Comparison of ENCODE assay signal across 8 cellular contexts in the genomic region with DNA sequence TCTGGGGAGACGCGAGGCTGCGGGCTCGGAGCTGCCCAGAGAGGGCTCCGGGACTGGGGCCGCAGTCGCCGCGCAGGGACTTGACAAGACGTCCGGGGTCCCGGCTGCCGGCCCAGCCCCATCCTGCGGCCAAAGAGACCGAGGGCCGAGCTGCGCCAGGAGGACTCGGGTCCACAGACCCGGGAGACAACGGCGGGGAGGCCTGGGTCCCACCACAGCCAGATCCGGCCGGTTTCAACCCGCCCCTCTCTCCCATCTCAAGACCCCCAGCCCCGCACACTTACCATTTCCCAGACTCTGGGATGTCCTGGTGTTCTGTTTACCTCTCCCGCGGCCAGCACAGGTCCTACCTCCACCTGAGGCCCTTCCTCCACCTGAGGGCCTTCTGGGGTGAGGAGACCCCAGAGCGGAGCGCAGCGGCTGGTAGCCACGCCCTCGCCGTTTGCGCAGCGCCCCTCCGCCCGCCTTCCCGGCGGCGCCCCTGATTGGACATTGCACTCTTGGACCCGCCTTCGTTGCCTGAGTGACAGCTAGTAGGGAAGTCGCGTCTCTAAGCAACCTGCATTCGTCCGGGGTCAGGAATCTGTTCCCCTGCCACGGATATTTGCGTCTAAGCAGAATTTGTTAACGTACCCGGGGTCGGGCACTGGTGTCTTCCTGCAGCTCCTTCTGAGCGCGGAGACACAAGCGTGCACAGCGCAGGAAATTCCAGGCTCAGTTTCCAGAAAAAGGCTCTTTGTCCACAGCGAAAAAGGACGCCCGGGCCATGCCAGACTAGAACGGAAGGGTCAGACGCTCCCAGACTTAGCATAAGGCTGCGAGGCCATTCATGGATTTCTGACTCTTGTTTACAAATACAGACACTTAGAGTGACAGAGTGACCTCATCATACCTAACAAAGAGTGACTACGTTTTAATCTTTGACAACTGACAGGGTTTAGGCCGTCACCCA. TPM values are rescaled to one million over a fixed set of nuclear protein-coding genes. Genes with fewer than 3 reads are reported as not detected.
A peak's percentile ranks its signal among the peaks of the same experiment; 100 is the strongest.
DNase-seq lines count a peak whose midpoint lies in the region; ATAC-seq and TF ChIP-seq lines count a peak whose summit lies in the region.

Gene ZNF709 (minus strand): TSS at position 446 of the 952 bp plus-strand sequence. CDS start 159 bp downstream, at position 287.

- H3K9ac ChIP-seq in endocrine pancreas (ENCODE audit: control insufficient read depth, insufficient read depth, low read length) (peak within 1 kb of the TSS; percentile 82), mesendoderm (ENCODE audit: low read length) (peak within 1 kb of the TSS; percentile 72)

- no peak within 1 kb of the TSS for H3K4ac ChIP-seq in mesendoderm (ENCODE audit: low read depth, low read length)

- H3K79me2 ChIP-seq in mesendoderm (ENCODE audit: control insufficient read depth, insufficient read depth, low read length): no peaks in the 10 kb centered on the region

- H3K9me3 ChIP-seq in endocrine pancreas (ENCODE audit: control insufficient read depth, low read length): no peaks in the 10 kb centered on the region

- H3K23ac ChIP-seq in mesendoderm (ENCODE audit: low read length): no peak within 1 kb of the TSS

- DNase-seq in NCI-H82 treated with DMSO at 0.1 percent for 48 hours (lab: John Stamatoyannopoulos, UW; ENCODE audit: unreplicated experiment): peak; percentile 91
- peak; percentile 71 for DNase-seq in activated CD8-positive, alpha-beta memory T cell treated with anti-CD3 and anti-CD28 coated beads, Interleukin-2, amount 50 U/mL, for 1 hour (ENCODE audit: extremely low read depth)
- peak; percentile 95 for DNase-seq in mesendoderm
- DNase-seq in stimulated activated CD8-positive, alpha-beta memory T cell treated with anti-CD3 and anti-CD28 coated beads, Interleukin-12 subunit alpha, Interleukin-12 subunit beta, amount 100 ng/mL, for 24 hours (ENCODE audit: extremely low read depth): peak; percentile 64

- no peaks in the 10 kb centered on the region for H3K4me1 ChIP-seq in endocrine pancreas (ENCODE audit: control insufficient read depth, insufficient read depth, low read length)
- no peaks in the 10 kb centered on the region for H3K4me1 ChIP-seq in mesendoderm (ENCODE audit: control insufficient read depth, low read depth, low read length)

- no peak within 1 kb of the TSS for H2BK120ac ChIP-seq in mesendoderm (ENCODE audit: low read depth, low read length)

- no peak within 1 kb of the TSS for H2BK5ac ChIP-seq in mesendoderm (ENCODE audit: low read length)

- H4K5ac ChIP-seq in mesendoderm (ENCODE audit: low read length): no peak within 1 kb of the TSS

- TF ChIP-seq CTCF in C4-2B (conservative IDR thresholded peaks at IDR 0.05): no peak

- H2AK5ac ChIP-seq in mesendoderm (ENCODE audit: low read length): no peak within 1 kb of the TSS

- no peaks in the 10 kb centered on the region for H3K27me3 ChIP-seq in endocrine pancreas (ENCODE audit: control insufficient read depth, insufficient read depth, low read length)
- no peaks in the 10 kb centered on the region for H3K27me3 ChIP-seq in mesendoderm (ENCODE audit: insufficient read depth, low read length, poor library complexity)

- H3K36me3 ChIP-seq in endocrine pancreas (ENCODE audit: control insufficient read depth, insufficient read depth, low read length) (no peaks in the 10 kb centered on the region), mesendoderm (ENCODE audit: control insufficient read depth, insufficient read depth, low read length) (no peaks in the 10 kb centered on the region)

- H2BK15ac ChIP-seq in mesendoderm (replicated peaks; ENCODE audit: low read depth): no peak within 1 kb of the TSS

- peak within 1 kb of the TSS; percentile 88 for H3K56ac ChIP-seq in mesendoderm (ENCODE audit: low read length)

- WGBS in mesendoderm (ENCODE audit: extremely low coverage, insufficient coverage, low lambda C conversion rate): no CpG with 5 or more reads among the region's 63 CpGs

- ATAC-seq in GM19324 (IDR thresholded peaks at IDR 0.05; ENCODE audit: low FRiP score, unreplicated experiment) (peak; percentile 95), HG03521 (IDR thresholded peaks at IDR 0.05; ENCODE audit: unreplicated experiment) (peak; percentile 94)

- H3K4me3 ChIP-seq in endocrine pancreas (ENCODE audit: control insufficient read depth, insufficient read depth, low read length): peak within 1 kb of the TSS; percentile 84
- H3K4me3 ChIP-seq in mesendoderm (ENCODE audit: low read length): peak within 1 kb of the TSS; percentile 70

- H4K8ac ChIP-seq in mesendoderm (ENCODE audit: low read depth, low read length): no peak within 1 kb of the TSS

- no peak within 1 kb of the TSS for H3K18ac ChIP-seq in mesendoderm (ENCODE audit: low read length)

- H3K79me1 ChIP-seq in mesendoderm (ENCODE audit: low read length): peaks cover 2% of the 10 kb centered on the region

- H3K27ac ChIP-seq in C4-2B: peak within 1 kb of the TSS; percentile 53
- no peak within 1 kb of the TSS for H3K27ac ChIP-seq in mesendoderm (ENCODE audit: low read depth, low read length)

- peak within 1 kb of the TSS; percentile 95 for H3K4me2 ChIP-seq in mesendoderm (ENCODE audit: low read length)

RNA-seq across cellular contexts. Expression of gene ZNF709, which starts in this region (rescaled TPM):
- polyA plus RNA-seq in mesendoderm (2013, experiment 1 of 2): 0.53 TPM
- 0.57 TPM for polyA plus RNA-seq in mesendoderm (2013, experiment 2 of 2)
